Comparison of ENCODE assay signal across 8 cellular contexts in the genomic region with DNA sequence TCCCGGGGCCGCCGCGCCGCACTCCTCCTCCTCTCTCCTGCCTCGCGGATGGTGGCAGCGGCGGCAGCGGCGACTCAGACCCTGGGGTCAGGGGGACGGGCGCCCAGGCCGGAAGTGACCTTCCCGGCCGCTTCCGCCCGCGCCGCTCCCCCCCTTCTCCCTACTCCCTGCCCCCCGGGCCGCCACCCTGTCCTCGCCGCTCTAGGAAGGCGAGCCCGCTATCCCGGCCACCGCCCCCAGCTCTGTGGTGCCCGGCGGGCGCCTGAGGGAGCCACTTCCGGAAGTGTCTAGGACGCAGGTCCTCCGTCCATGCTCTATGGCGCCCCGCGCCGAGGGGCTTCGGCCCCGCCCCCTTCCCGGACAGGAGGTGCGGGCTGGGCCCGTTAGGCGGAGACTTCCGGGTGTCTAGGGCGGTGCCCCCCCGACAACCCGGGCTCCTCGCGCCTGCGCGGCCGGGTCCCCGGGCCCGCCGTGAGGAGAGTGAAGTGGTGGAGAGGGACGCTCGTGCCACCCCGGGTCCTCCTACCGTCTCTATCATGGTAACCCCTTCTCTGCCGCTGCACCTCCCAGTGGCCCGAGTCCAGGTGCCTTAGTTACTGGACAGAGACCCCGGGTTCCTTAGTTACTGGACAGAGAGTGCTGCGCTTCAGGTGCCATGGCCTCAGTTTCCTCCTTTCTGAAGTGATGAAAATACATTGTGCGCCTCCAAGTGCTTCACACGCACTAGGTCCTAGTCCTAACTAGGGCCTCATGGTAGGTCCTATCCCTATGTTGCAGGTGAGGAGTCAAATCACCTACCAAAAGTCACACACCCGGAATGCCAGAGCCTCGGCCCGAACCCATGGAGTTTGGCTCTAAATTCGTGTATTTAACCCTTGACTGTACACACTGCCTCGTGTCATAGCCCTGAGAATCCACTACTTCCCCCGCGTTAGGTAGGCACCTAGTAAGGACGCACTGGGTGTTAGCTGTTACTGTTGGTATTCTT. TPM values are rescaled to one million over a fixed set of nuclear protein-coding genes. Genes with fewer than 3 reads are reported as not detected.
DNase-seq lines count a peak whose midpoint lies in the region; ATAC-seq and TF ChIP-seq lines count a peak whose summit lies in the region.

A gene (minus strand): TSS at position 116 of the 988 bp plus-strand sequence. CDS start 18,078 bp downstream, outside the sequence.

- DNase-seq in AML-193 (lab: John Stamatoyannopoulos, UW) (peak; percentile 85 to 89), NCI-H510A treated with DMSO at 0.1 percent for 48 hours (lab: John Stamatoyannopoulos, UW) (peak; percentile 91), chondrocyte (ENCODE audit: low spot score) (peak; percentile 100), kidney glomerular epithelial cell (lab: John Stamatoyannopoulos, UW) (peak; percentile 81)
- DNase-seq in activated CD4-positive, alpha-beta T cell treated with anti-CD3 and anti-CD28 coated beads for 24 hours (ENCODE audit: low read depth in 2 of 2) = peak; percentile 94 to 97
- peak; percentile 95 to 96 for DNase-seq in stimulated activated CD4-positive, alpha-beta T cell treated with anti-CD3 and anti-CD28 coated beads, Interleukin-1b, Interleukin-23, amount 100 ng/mL, for 1 hour (ENCODE audit: low read depth in 2 of 2)

- H3K27me3 Mint-ChIP-seq in chondrocyte (ENCODE audit: low read depth) = no peaks in the 10 kb centered on the region

- peak within 1 kb of the TSS; percentile 92 for H3K27ac Mint-ChIP-seq in chondrocyte (ENCODE audit: unreplicated experiment)

- H3K4me3 Mint-ChIP-seq in chondrocyte (ENCODE audit: unreplicated experiment) = peak within 1 kb of the TSS; percentile 83

- peak; percentile 78 for TF ChIP-seq POLR2A in GM19193 (IDR thresholded peaks at IDR 0.05; ENCODE audit: extremely low read depth, insufficient read depth, insufficient read length)

- H3K4me1 Mint-ChIP-seq in chondrocyte (ENCODE audit: low read depth) = peaks cover 23% of the 10 kb centered on the region

- H3K36me3 Mint-ChIP-seq in chondrocyte (ENCODE audit: low read depth) = no peaks in the 10 kb centered on the region

- H3K9me3 Mint-ChIP-seq in chondrocyte (ENCODE audit: low read depth) = no peaks in the 10 kb centered on the region

- TF ChIP-seq CTCF in chondrocyte (IDR thresholded peaks at IDR 0.05) = no peak

- peak; percentile 87 for ATAC-seq in HG03439 (IDR thresholded peaks at IDR 0.05; ENCODE audit: unreplicated experiment)

RNA-seq across cellular contexts. Expression of the gene that starts here (rescaled TPM):
- total RNA-seq in chondrocyte = 22.4 to 26.6 TPM (median 26.5 TPM) in 3 replicates

Comparison
In these comparisons a context has a peak if more than half of its experiments do, and no peak if none do; other contexts are left out.
1. Peak in every context shown above with its lines: DNase-seq and ATAC-seq.